ENCODE assay signal across 8 cellular contexts in the genomic region with DNA sequence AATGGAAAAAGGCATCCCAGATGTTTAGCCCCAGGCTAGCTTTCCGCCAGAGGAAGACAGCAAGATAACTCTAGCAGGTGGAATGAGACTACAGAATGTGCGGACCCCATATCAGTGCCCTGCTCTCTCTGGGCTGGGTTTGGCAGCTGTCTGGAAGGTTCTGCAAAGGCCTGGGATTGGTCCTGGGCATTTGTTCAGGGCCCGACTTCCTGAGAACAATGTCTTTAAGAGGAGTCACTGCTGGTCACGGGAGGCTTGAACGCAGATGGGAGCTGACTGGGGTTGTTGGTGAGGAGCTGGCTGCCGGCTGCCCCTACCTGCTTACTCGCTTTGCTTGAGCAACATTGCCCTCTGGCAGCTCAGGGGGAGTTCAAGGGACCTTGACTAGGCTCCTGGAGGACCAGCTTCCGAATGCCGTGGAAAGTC.
A peak's percentile ranks its signal among the peaks of the same experiment; 100 is the strongest.
DNase-seq lines count a peak whose midpoint lies in the region; TF ChIP-seq lines count a peak whose summit lies in the region.

No MANE protein-coding gene starts in this region.

- H3K27me3 ChIP-seq in SJCRH30 (no peaks in the 10 kb centered on the region), prostate gland (replicated peaks; ENCODE audit: insufficient read depth) (no peaks in the 10 kb centered on the region)

- intact Hi-C loops in prostate gland (cut with DNase I), result loop anchor here (10.0 kb wide), 1 partner anchor 294 kb away; no protein-coding TSS in a partner anchor

- H3K27ac ChIP-seq in SJCRH30, result peak overlapping the region; percentile 57
- peak overlapping the region; percentile 79 to 81 for H3K27ac ChIP-seq in prostate gland

- WGBS in prostate gland, result 66% methylated on average over 9 of the region's 9 CpGs

- no peak overlapping the region for H3K4me3 ChIP-seq in SJCRH30
- no peak overlapping the region for H3K4me3 ChIP-seq in fibroblast of the aortic adventitia (ENCODE audit: low read depth, low read length)
- no peak overlapping the region for H3K4me3 ChIP-seq in prostate gland

- H3K9me3 ChIP-seq in SJCRH30 (replicated peaks) (0 out of 2 replicates have a peak, but pooled peaks cover 4% of the 10 kb centered on the region), prostate gland (no peaks in the 10 kb centered on the region)

- TF ChIP-seq CTCF in fibroblast of the aortic adventitia (IDR thresholded peaks at IDR 0.05; ENCODE audit: insufficient read depth, low read length) (no peak), prostate gland (IDR thresholded peaks at IDR 0.05) (no peak)

- peak; percentile 50 for DNase-seq in ELF-1 (ENCODE audit: low read depth, low spot score)
- DNase-seq in SJCRH30, result peak; percentile 34 to 66
- peak; percentile 68 for DNase-seq in fibroblast of the aortic adventitia (ENCODE audit: low read depth)
- DNase-seq in prostate gland (ENCODE audit: low spot score), result no peak
- no peak for DNase-seq in NCI-H2107 treated with DMSO at 0.1 percent for 48 hours (lab: John Stamatoyannopoulos, UW; ENCODE audit: unreplicated experiment)
- DNase-seq in medulla oblongata (ENCODE audit: extremely low spot score), result no peak
- DNase-seq in AML-193 (lab: John Stamatoyannopoulos, UW), result no peak
- DNase-seq in NCI-H1436 (lab: John Stamatoyannopoulos, UW), result no peak

- peaks cover 37% of the 10 kb centered on the region for H3K4me1 ChIP-seq in SJCRH30
- peaks cover 4% of the 10 kb centered on the region for H3K4me1 ChIP-seq in prostate gland (replicated peaks)

- no peak for TF ChIP-seq POLR2A in prostate gland (IDR thresholded peaks at IDR 0.05)

- H3K36me3 ChIP-seq in SJCRH30, result peaks cover 7% of the 10 kb centered on the region
- no peaks in the 10 kb centered on the region for H3K36me3 ChIP-seq in prostate gland

Comparison
In these comparisons a context has a peak if more than half of its experiments do, and no peak if none do; other contexts are left out.
1. DNase-seq: peak in ELF-1 (single experiment), SJCRH30 (2 of 2) and fibroblast of the aortic adventitia (single experiment); none in prostate gland (single experiment), NCI-H2107 treated with DMSO at 0.1 percent for 48 hours (single experiment), medulla oblongata (single experiment), AML-193 (0 of 2) and NCI-H1436 (single experiment).